In the genomic region with DNA sequence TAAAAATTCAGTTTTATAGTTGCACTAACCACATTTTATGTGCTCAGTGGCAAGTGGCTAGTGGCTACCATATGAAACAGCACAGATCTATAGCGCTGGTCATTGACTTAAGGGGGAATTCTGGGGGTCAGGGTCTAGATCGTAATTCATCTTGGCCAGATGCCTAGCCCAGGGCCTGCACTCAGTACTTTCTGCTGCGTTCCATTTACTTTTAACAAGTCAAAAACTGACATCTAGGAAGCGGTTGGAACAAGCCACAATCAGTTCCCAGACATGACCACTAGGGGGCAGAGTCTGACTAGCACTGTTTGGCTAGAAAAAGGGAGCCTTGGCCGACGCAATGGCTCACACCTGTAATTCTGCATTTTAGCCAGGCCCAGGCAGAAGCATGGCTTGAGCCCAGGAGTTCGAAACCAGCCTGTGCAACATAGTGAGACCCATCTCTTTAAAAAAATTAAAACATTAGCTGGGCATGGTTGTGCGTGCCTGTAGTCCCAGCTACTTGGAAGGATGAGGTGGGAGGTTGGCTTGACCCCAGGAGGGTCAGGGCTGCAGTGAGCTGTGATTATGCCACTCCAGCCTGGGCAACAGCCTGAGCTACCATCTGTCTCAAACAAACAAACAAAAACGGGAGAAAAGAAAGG, we compare ENCODE assay signal across 8 cellular contexts. TPM values are rescaled to one million over a fixed set of nuclear protein-coding genes. Genes with fewer than 3 reads are reported as not detected.
A peak's percentile ranks its signal among the peaks of the same experiment; 100 is the strongest.
DNase-seq lines count a peak whose midpoint lies in the region; ATAC-seq and FAIRE-seq lines count a peak whose summit lies in the region.

No MANE protein-coding gene starts in this region.

- peak; percentile 91 for FAIRE-seq in endometrium (lab: Jason Lieb, UNC)

- peak; percentile 88 for DNase-seq in Ammon's horn (ENCODE audit: low spot score)
- peak in 73 of 76 experiments; percentile 26 to 92 (median 77) for DNase-seq in HUDEP-2 (lab: John Stamatoyannopoulos, UW; ENCODE audit: unreplicated experiment in 76 of 76)
- peak; percentile 88 for DNase-seq in NOMO-1 treated with DMSO at 0.1 percent for 48 hours (lab: John Stamatoyannopoulos, UW; ENCODE audit: unreplicated experiment)
- peak; percentile 73 to 79 for DNase-seq in activated CD8-positive, alpha-beta memory T cell treated with anti-CD3 and anti-CD28 coated beads for 1 hour (ENCODE audit: extremely low read depth in 1 of 2, low read depth in 1 of 2)
- peak; percentile 90 for DNase-seq in mucosa of gallbladder (ENCODE audit: low spot score)
- peak; percentile 72 to 85 for DNase-seq in stimulated activated CD8-positive, alpha-beta memory T cell treated with anti-CD3 and anti-CD28 coated beads, Interleukin-7, amount 100 ng/mL, for 1 hour (ENCODE audit: low read depth in 2 of 2)

- peak; percentile 80 for ATAC-seq in GM19395 (IDR thresholded peaks at IDR 0.05; ENCODE audit: unreplicated experiment)

RNA-seq across cellular contexts. Expression of a gene that starts 9.0 kb away (rescaled TPM):
- 388 TPM for total RNA-seq in mucosa of gallbladder

RNA-seq across cellular contexts. Expression of a gene that starts 31.0 kb away (rescaled TPM):
- 154 TPM for total RNA-seq in mucosa of gallbladder

RNA-seq across cellular contexts. Expression of a gene that starts 31.4 kb away (rescaled TPM):
- 114 TPM for total RNA-seq in mucosa of gallbladder

RNA-seq across cellular contexts. Expression of a gene that starts 40.5 kb away (rescaled TPM):
- 49.3 TPM for total RNA-seq in mucosa of gallbladder

RNA-seq across cellular contexts. Expression of a gene that starts 55.4 kb away (rescaled TPM):
- total RNA-seq in mucosa of gallbladder = 3.4 TPM

Comparison
In these comparisons a context has a peak if more than half of its experiments do, and no peak if none do; other contexts are left out.
1. Peak in every context shown above with its lines: DNase-seq and ATAC-seq.